In the genomic region with DNA sequence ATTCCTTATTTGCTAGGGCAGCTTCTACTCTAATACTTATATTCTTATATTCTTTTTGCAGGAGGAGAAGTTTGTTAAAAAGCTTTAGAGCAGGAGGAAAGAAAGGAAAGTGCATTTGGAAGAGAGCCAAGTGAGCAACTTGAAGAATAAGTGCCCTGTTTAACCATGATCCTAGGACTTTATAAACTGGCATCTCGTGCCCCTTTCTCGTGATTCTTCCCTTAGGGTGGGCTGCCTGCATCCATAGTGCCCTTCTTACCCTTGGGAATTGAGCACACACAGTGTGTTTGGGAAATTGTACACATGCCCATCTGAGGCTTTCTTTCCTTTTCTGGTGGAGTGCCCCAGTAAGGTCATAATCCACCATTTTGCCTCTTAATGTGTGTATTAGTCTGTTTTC, we compare ENCODE assay signal across 28 cellular contexts.
"Had no signal": no experiment of that assay in that cellular context is flagged by ENCODE, and none has a peak within 500 bp of the region (broad histone marks: within the 10 kb centered on the region; RNA-seq: fewer than 3 reads in every experiment).

No MANE protein-coding gene starts in this region.

- H3K4me3 Mint-ChIP-seq: mesothelial cell of epicardium; naive thymus-derived CD4-positive, alpha-beta T cell; nephron; neural progenitor cell; stimulated activated naive CD8-positive, alpha-beta T cell treated with anti-CD3 and anti-CD28 coated beads, Interleukin-15, amount 100 ng/mL, for 72 hours had no signal

- ATAC-seq: gastroesophageal sphincter; heart left ventricle; left lobe of liver; mucosa of descending colon; naive thymus-derived CD4-positive, alpha-beta T cell; sciatic nerve; stimulated activated naive CD8-positive, alpha-beta T cell treated with anti-CD3 and anti-CD28 coated beads, Interleukin-15, amount 100 ng/mL, for 72 hours had no signal

- DNase-seq: cortex of kidney; dorsolateral prefrontal cortex; effector CD4-positive, alpha-beta T cell; esophagus squamous epithelium; heart left ventricle; kidney; mesenchymal stem cell; mucosa of descending colon; naive thymus-derived CD4-positive, alpha-beta T cell; stimulated activated CD4-positive, alpha-beta T cell treated with anti-CD3 and anti-CD28 coated beads, Interleukin-12 subunit alpha, Interleukin-12 subunit beta, amount 100 ng/mL, for 4 hours; stimulated activated CD4-positive, alpha-beta T cell treated with anti-CD3 and anti-CD28 coated beads, Interleukin-1b, Interleukin-23, amount 100 ng/mL, for 48 hours; stimulated activated CD4-positive, alpha-beta T cell treated with anti-CD3 and anti-CD28 coated beads, Interleukin-4, amount 100 ng/mL, for 1 hour; stimulated activated CD8-positive, alpha-beta memory T cell treated with anti-CD3 and anti-CD28 coated beads, Interleukin-4, amount 100 ng/mL, for 48 hours; stimulated activated naive CD4-positive, alpha-beta T cell; stimulated activated naive CD8-positive, alpha-beta T cell treated with anti-CD3 and anti-CD28 coated beads, Interleukin-15, amount 100 ng/mL, for 72 hours; trophoblast cell had no signal

- H3K4me1 Mint-ChIP-seq: mesothelial cell of epicardium; naive thymus-derived CD4-positive, alpha-beta T cell; nephron; neural progenitor cell; stimulated activated naive CD8-positive, alpha-beta T cell treated with anti-CD3 and anti-CD28 coated beads, Interleukin-15, amount 100 ng/mL, for 72 hours had no signal

- H3K4me3 ChIP-seq: dorsolateral prefrontal cortex, esophagus squamous epithelium, gastroesophageal sphincter, heart left ventricle, hepatocyte, mucosa of descending colon, neural progenitor cell, right atrium auricular region, smooth muscle cell, suprapubic skin, vagina had no signal

- H3K27me3 Mint-ChIP-seq: naive thymus-derived CD4-positive, alpha-beta T cell; progenitor cell of endocrine pancreas; stimulated activated naive CD8-positive, alpha-beta T cell treated with anti-CD3 and anti-CD28 coated beads, Interleukin-15, amount 100 ng/mL, for 72 hours had no signal

- H3K27ac Mint-ChIP-seq: mesothelial cell of epicardium; naive thymus-derived CD4-positive, alpha-beta T cell; nephron; neural progenitor cell; progenitor cell of endocrine pancreas; stimulated activated naive CD8-positive, alpha-beta T cell treated with anti-CD3 and anti-CD28 coated beads, Interleukin-15, amount 100 ng/mL, for 72 hours had no signal
